ENCODE assay signal across 12 cellular contexts in genomic region chr1:202107321-202107761, GRCh38. TPM values are rescaled to one million over a fixed set of nuclear protein-coding genes. Genes with fewer than 3 reads are reported as not detected.
A peak's percentile ranks its signal among the peaks of the same experiment; 100 is the strongest.
DNase-seq lines count a peak whose midpoint lies in the region; ATAC-seq, FAIRE-seq and TF ChIP-seq lines count a peak whose summit lies in the region.
"Had no signal": no experiment of that assay in that cellular context is flagged by ENCODE, and none has a peak within 500 bp of the region (broad histone marks: within the 10 kb centered on the region; RNA-seq: fewer than 3 reads in every experiment).

No MANE protein-coding gene starts in this region.

- BruUV-seq in Caco-2 (replicated peaks; lab: Mats Ljungman, UMichigan) (no TSS peak), mammary epithelial cell (replicated peaks; lab: Mats Ljungman, UMichigan) (no TSS peak)

- peaks cover 33% of the 10 kb centered on the region for H3K4me1 Mint-ChIP-seq in Caco-2 (ENCODE audit: low read depth, unreplicated experiment)
- H3K4me1 Mint-ChIP-seq in stimulated activated naive CD8-positive, alpha-beta T cell treated with anti-CD3 and anti-CD28 coated beads, Interleukin-15, amount 100 ng/mL, for 72 hours = no peaks in the 10 kb centered on the region
- H3K4me1 Mint-ChIP-seq: naive B cell had no signal

- H3K27me3 Mint-ChIP-seq in Caco-2 (ENCODE audit: insufficient read depth, unreplicated experiment) = no peaks in the 10 kb centered on the region
- no peaks in the 10 kb centered on the region for H3K27me3 Mint-ChIP-seq in stimulated activated naive CD8-positive, alpha-beta T cell treated with anti-CD3 and anti-CD28 coated beads, Interleukin-15, amount 100 ng/mL, for 72 hours

- POLR2A ChIA-PET in Caco-2 (lab: Charles Lee) = interaction anchor here (0.5 to 3.5 kb wide), 2 partner anchors 54 to 97 kb away, joined by 4 to 50 read pairs; partner anchors contain the start of gene ELF3

- ATAC-seq in mucosa of descending colon = peak; percentile 39
- ATAC-seq in stimulated activated naive CD8-positive, alpha-beta T cell treated with anti-CD3 and anti-CD28 coated beads, Interleukin-15, amount 100 ng/mL, for 72 hours = no peak
- no peak for ATAC-seq in HG03378 (IDR thresholded peaks at IDR 0.05; ENCODE audit: unreplicated experiment)

- intact Hi-C loops in Caco-2 (cut with micrococcal nuclease; ENCODE audit: unreplicated experiment) (loop anchor here (5.0 kb wide), 1 partner anchor 50 kb away; no protein-coding TSS in a partner anchor), mammary epithelial cell (cut with micrococcal nuclease) (no loop called here), mucosa of descending colon (cut with DNase I, micrococcal nuclease) (no loop called here)

- H3K79me2 ChIP-seq in mammary epithelial cell (ENCODE audit: insufficient read depth, low read length) = no peaks in the 10 kb centered on the region

- H3K4me2 ChIP-seq in mammary epithelial cell (ENCODE audit: insufficient read depth, low read depth, low read length) = no peak overlapping the region

- H3K4me3 ChIP-seq in Caco-2 (ENCODE audit: low read depth, low read length) (no peak overlapping the region), mammary epithelial cell (replicated peaks in 1 of 3; ENCODE audit: insufficient read depth in 1 of 3, low read depth in 2 of 3, low read length in 3 of 3) (no peak overlapping the region), mucosa of descending colon (no peak overlapping the region)
- H3K4me3 ChIP-seq: SJSA1 had no signal

- no peak overlapping the region for H2AFZ ChIP-seq in mammary epithelial cell (ENCODE audit: low read depth, low read length)

- in situ Hi-C loops in mammary epithelial cell (cut with MboI; ENCODE audit: low sequenced_read_pairs in 2 of 2) = no loop called here

- H3K4me1 ChIP-seq in Caco-2 (peaks cover 56% of the 10 kb centered on the region), mammary epithelial cell (ENCODE audit: insufficient read depth, low read length) (peaks cover 25% of the 10 kb centered on the region), mucosa of descending colon (ENCODE audit: low read depth) (peaks cover 52% of the 10 kb centered on the region)

- H3K36me3 ChIP-seq in Caco-2 (ENCODE audit: control insufficient read depth, insufficient read depth, low read length) (no peaks in the 10 kb centered on the region), mammary epithelial cell (ENCODE audit: insufficient read depth, low read length) (no peaks in the 10 kb centered on the region), mucosa of descending colon (ENCODE audit: low read depth) (no peaks in the 10 kb centered on the region)
- H3K36me3 ChIP-seq: SJSA1 had no signal

- no peaks in the 10 kb centered on the region for H3K9me3 Mint-ChIP-seq in Caco-2 (ENCODE audit: unreplicated experiment)
- H3K9me3 Mint-ChIP-seq in stimulated activated naive CD8-positive, alpha-beta T cell treated with anti-CD3 and anti-CD28 coated beads, Interleukin-15, amount 100 ng/mL, for 72 hours = no peaks in the 10 kb centered on the region
- H3K9me3 Mint-ChIP-seq: naive B cell had no signal

- CTCF ChIA-PET in Caco-2 (lab: Charles Lee) (no interaction called here), mammary epithelial cell (lab: Charles Lee; ENCODE audit: low non-redundant PET) (no interaction called here)

- no peak for TF ChIP-seq CTCF in Caco-2 (IDR thresholded peaks at IDR 0.05; ENCODE audit: insufficient read depth in 1 of 2, low read depth in 1 of 2, low read length in 1 of 2, severe bottlenecking in 1 of 2, unreplicated experiment in 1 of 2)
- no peak for TF ChIP-seq CTCF in mammary epithelial cell (conservative IDR thresholded peaks at IDR 0.05 in 1 of 2, IDR thresholded peaks at IDR 0.05 in 1 of 2; ENCODE audit: extremely low read depth in 1 of 2, insufficient read depth in 1 of 2, low read depth in 1 of 2, low read length in 2 of 2)
- TF ChIP-seq CTCF in mucosa of descending colon (IDR thresholded peaks at IDR 0.05) = no peak

- dilution Hi-C loops in mammary epithelial cell (cut with HindIII; ENCODE audit: low sequenced_read_pairs) = loop anchor here (5.0 to 10.0 kb wide), 2 partner anchors 50 to 83 kb away; no protein-coding TSS in a partner anchor

- no peak for DNase-seq in Caco-2
- peak; percentile 92 for DNase-seq in NCI-H2107 (lab: John Stamatoyannopoulos, UW)
- peak; percentile 67 for DNase-seq in mammary epithelial cell
- peak; percentile 85 to 87 (median 87) for DNase-seq in mucosa of descending colon
- no peak for DNase-seq in stimulated activated naive CD8-positive, alpha-beta T cell treated with anti-CD3 and anti-CD28 coated beads, Interleukin-15, amount 100 ng/mL, for 72 hours
- DNase-seq in NCI-H187 (lab: John Stamatoyannopoulos, UW) = no peak
- no peak for DNase-seq in HTR-8/SVneo (ENCODE audit: insufficient read length, low spot score)
- DNase-seq: AML-193, foreskin fibroblast, naive B cell had no signal

- H3K27ac Mint-ChIP-seq in Caco-2 (ENCODE audit: unreplicated experiment) = peak overlapping the region; percentile 89
- H3K27ac Mint-ChIP-seq in stimulated activated naive CD8-positive, alpha-beta T cell treated with anti-CD3 and anti-CD28 coated beads, Interleukin-15, amount 100 ng/mL, for 72 hours = no peak overlapping the region
- H3K27ac Mint-ChIP-seq: naive B cell had no signal

- H3K27ac ChIP-seq in mammary epithelial cell (ENCODE audit: insufficient read depth, low read depth, low read length) = no peak overlapping the region
- H3K27ac ChIP-seq: SJSA1 had no signal

- no peak for FAIRE-seq in HTR-8/SVneo (lab: Jason Lieb, UNC)

- H4K20me1 ChIP-seq in mammary epithelial cell (ENCODE audit: insufficient read depth, low read length) = no peaks in the 10 kb centered on the region

- H3K27me3 ChIP-seq in Caco-2 (replicated peaks; ENCODE audit: control insufficient read depth, insufficient read depth, low read length) (no peaks in the 10 kb centered on the region), mammary epithelial cell (ENCODE audit: insufficient read depth, low read length) (no peaks in the 10 kb centered on the region)
- H3K27me3 ChIP-seq: SJSA1 had no signal

- H3K9ac ChIP-seq in mammary epithelial cell (ENCODE audit: insufficient read depth, low read length) = no peak overlapping the region

- H3K4me3 Mint-ChIP-seq in Caco-2 (ENCODE audit: unreplicated experiment) = peak overlapping the region; percentile 19
- H3K4me3 Mint-ChIP-seq in stimulated activated naive CD8-positive, alpha-beta T cell treated with anti-CD3 and anti-CD28 coated beads, Interleukin-15, amount 100 ng/mL, for 72 hours = no peak overlapping the region
- H3K4me3 Mint-ChIP-seq: naive B cell had no signal

- H3K36me3 Mint-ChIP-seq in Caco-2 (ENCODE audit: insufficient read depth, unreplicated experiment) = no peaks in the 10 kb centered on the region
- H3K36me3 Mint-ChIP-seq: naive B cell had no signal

- H3K9me3 ChIP-seq in Caco-2 (no peaks in the 10 kb centered on the region), mammary epithelial cell (replicated peaks; ENCODE audit: insufficient read depth, low read length) (no peaks in the 10 kb centered on the region), mucosa of descending colon (no peaks in the 10 kb centered on the region)
- H3K9me3 ChIP-seq: SJSA1 had no signal

- WGBS in mammary epithelial cell (ENCODE audit: low coverage, missing lambda C conversion rate) = 14% methylated on average over 5 of the region's 5 CpGs

RNA-seq across cellular contexts. Expression of gene GPR37L1, which starts 15.4 kb away (rescaled TPM):
- total RNA-seq in Caco-2 (2022) = 0.07 TPM in 2 replicates
- total RNA-seq in mammary epithelial cell = not detected
- polyA plus RNA-seq in mammary epithelial cell = 0.02 TPM
- polyA minus RNA-seq in mammary epithelial cell = not detected
- total RNA-seq in mucosa of descending colon = 1 to 10 TPM; 2.4 to 3.5 (median 2.9) TPM

RNA-seq across cellular contexts. Expression of gene ARL8A, which starts 37.2 kb away (rescaled TPM):
- total RNA-seq in Caco-2 (2022) (25.0 and 27.8 TPM in 2 replicates), mammary epithelial cell (10 to 100 TPM; 36.7 to 56.2 TPM), mucosa of descending colon (10 to 100 TPM; 36.3 to 69.6 (median 41.2) TPM)
- polyA plus RNA-seq in mammary epithelial cell = 33.9 TPM
- 21.9 TPM for polyA minus RNA-seq in mammary epithelial cell

RNA-seq across cellular contexts. Expression of gene PTPN7, which starts 53.1 kb away (rescaled TPM):
- total RNA-seq in Caco-2 (2022) = not detected in 2 replicates
- total RNA-seq in mammary epithelial cell = not detected
- 0.03 TPM for polyA plus RNA-seq in mammary epithelial cell
- polyA minus RNA-seq in mammary epithelial cell = not detected
- 1 to 10 TPM; 5.0 to 6.3 (median 6.1) TPM for total RNA-seq in mucosa of descending colon
- total RNA-seq: SJSA1 had no signal

Comparison
In these comparisons a context has a peak if more than half of its experiments do, and no peak if none do; other contexts are left out.
1. DNase-seq: peak in NCI-H2107 (single experiment), mammary epithelial cell (single experiment) and mucosa of descending colon (3 of 3); none in Caco-2 (0 of 2), stimulated activated naive CD8-positive, alpha-beta T cell treated with anti-CD3 and anti-CD28 coated beads, Interleukin-15, amount 100 ng/mL, for 72 hours (0 of 2), NCI-H187 (0 of 2) and HTR-8/SVneo (single experiment).